In the genomic region with DNA sequence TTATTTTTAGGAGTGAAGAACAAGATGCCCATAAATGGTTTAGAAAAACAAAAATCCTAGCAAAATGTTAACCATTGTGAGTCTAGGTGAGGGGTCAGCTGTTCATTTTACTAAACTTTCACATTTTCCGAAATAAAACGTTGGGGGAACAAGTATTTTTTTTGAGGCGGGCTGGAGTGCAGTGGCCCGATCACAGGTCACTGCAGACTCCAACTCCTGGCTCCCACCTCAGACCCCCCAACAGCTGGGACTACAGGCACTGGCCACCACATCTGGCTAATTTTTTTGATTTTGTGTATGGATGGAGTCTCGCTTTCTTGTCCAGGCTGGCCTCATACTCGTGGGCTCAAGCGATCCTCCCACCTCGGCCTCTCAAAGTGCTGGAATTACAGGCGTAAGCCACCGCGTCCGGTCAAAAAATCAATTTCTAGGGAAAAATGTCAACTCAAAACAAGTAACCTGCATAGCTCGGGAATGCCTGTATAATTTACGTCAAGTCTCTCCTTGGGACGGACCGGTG, we compare ENCODE assay signal across 8 cellular contexts. TPM values are rescaled to one million over a fixed set of nuclear protein-coding genes. Genes with fewer than 3 reads are reported as not detected.
DNase-seq lines count a peak whose midpoint lies in the region; ATAC-seq, FAIRE-seq and TF ChIP-seq lines count a peak whose summit lies in the region.

No MANE protein-coding gene starts in this region.

- no peak for FAIRE-seq in A549 (lab: Jason Lieb, UNC)

- H3K4me1 ChIP-seq in A549: peaks cover 11% of the 10 kb centered on the region

- no peak for DNase-seq in A549 (ENCODE audit: low read depth in 1 of 2, low spot score in 1 of 2)
- no peak for DNase-seq in activated B cell treated with CpG ODN at 0.5 μM for 24 hours
- DNase-seq in substantia nigra (lab: John Stamatoyannopoulos, UW): peak in 1 of 49 donors; percentile 4
- no peak for DNase-seq in retina
- no peak for DNase-seq in Kasumi-1 (lab: John Stamatoyannopoulos, UW)

- intact Hi-C loops in activated B cell treated with CpG ODN at 0.5 μM for 24 hours (cut with micrococcal nuclease): loop anchor here (5.0 kb wide), 1 partner anchor 168 kb away; no protein-coding TSS in a partner anchor

- TF ChIP-seq POLR2A in A549 (IDR thresholded peaks at IDR 0.05; ENCODE audit: low read length): no peak; the same call in 1 of the 2 replicates

- peak overlapping the region; percentile 99 for H3K27ac Mint-ChIP-seq in activated B cell treated with CpG ODN at 0.5 μM for 24 hours

- 4% methylated on average over 16 of the region's 16 CpGs for WGBS in A549 (ENCODE audit: missing lambda C conversion rate)

- TF ChIP-seq RAD21 in A549 (conservative IDR thresholded peaks at IDR 0.05 in 1 of 2, IDR thresholded peaks at IDR 0.05 in 1 of 2): no peak

- H3K9me3 Mint-ChIP-seq in activated B cell treated with CpG ODN at 0.5 μM for 24 hours: no peaks in the 10 kb centered on the region

- H3K4me1 Mint-ChIP-seq in activated B cell treated with CpG ODN at 0.5 μM for 24 hours: peaks cover 17% of the 10 kb centered on the region

- H3K27me3 Mint-ChIP-seq in activated B cell treated with CpG ODN at 0.5 μM for 24 hours: no peaks in the 10 kb centered on the region

- CTCF ChIA-PET in A549 (lab: Yijun Ruan, JAX): no interaction called here
- CTCF ChIA-PET in activated B cell treated with CpG ODN at 0.5 μM for 24 hours (lab: Charles Lee): no interaction called here

- TF ChIP-seq EP300 in A549 (IDR thresholded peaks at IDR 0.05): no peak

- peak overlapping the region; percentile 84 for H3K4me2 ChIP-seq in A549

- no peak for TF ChIP-seq CTCF in A549 (IDR thresholded peaks at IDR 0.05)
- no peak for TF ChIP-seq CTCF in activated B cell treated with CpG ODN at 0.5 μM for 24 hours (IDR thresholded peaks at IDR 0.05)

- H3K36me3 Mint-ChIP-seq in activated B cell treated with CpG ODN at 0.5 μM for 24 hours (ENCODE audit: low read depth): peaks cover 23% of the 10 kb centered on the region

- peak overlapping the region; percentile 96 for H3K4me3 ChIP-seq in A549
- peak overlapping the region; percentile 57 for H3K4me3 ChIP-seq in iPS-11a (ENCODE audit: low read depth, low read length)

- H3K27ac ChIP-seq in A549 (peak overlapping the region; percentile 94 to 97), substantia nigra (ENCODE audit: low read depth, low read length, poor library complexity, severe bottlenecking) (peak overlapping the region; percentile 68)

- H3K9me3 ChIP-seq in A549: no peaks in the 10 kb centered on the region

- peak overlapping the region; percentile 99 for H3K4me3 Mint-ChIP-seq in activated B cell treated with CpG ODN at 0.5 μM for 24 hours

- ATAC-seq in A549: no peak
- ATAC-seq in GM21717 (IDR thresholded peaks at IDR 0.05; ENCODE audit: unreplicated experiment): peak; percentile 4
- no peak for ATAC-seq in activated B cell treated with CpG ODN at 0.5 μM for 24 hours (ENCODE audit: low read depth)
- ATAC-seq in GM18870 (IDR thresholded peaks at IDR 0.05; ENCODE audit: unreplicated experiment): no peak

- POLR2A ChIA-PET in A549 (lab: Yijun Ruan, JAX): interaction anchor here (0.5 to 2.1 kb wide), 15 partner anchors 9 to 1198 kb away, joined by 3 to 47 read pairs (median 4); a partner anchor contains a TSS
- POLR2A ChIA-PET in activated B cell treated with CpG ODN at 0.5 μM for 24 hours (lab: Charles Lee): interaction anchor here (0.6 to 2.6 kb wide), 19 partner anchors 8 to 1232 kb away, joined by 3 to 79 read pairs (median 7); a partner anchor contains a TSS

TF ChIP-seq in A549, 52 proteins besides CTCF, POLR2A, EP300 and RAD21 (continues in another document):
- TF ChIP-seq, protein P1, sequence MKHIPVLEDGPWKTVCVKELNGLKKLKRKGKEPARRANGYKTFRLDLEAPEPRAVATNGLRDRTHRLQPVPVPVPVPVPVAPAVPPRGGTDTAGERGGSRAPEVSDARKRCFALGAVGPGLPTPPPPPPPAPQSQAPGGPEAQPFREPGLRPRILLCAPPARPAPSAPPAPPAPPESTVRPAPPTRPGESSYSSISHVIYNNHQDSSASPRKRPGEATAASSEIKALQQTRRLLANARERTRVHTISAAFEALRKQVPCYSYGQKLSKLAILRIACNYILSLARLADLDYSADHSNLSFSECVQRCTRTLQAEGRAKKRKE (CRISPR knock-in tag; IDR thresholded peaks at IDR 0.05; ENCODE audit: low read depth): no peak
- TF ChIP-seq EHF (CRISPR knock-in tag; IDR thresholded peaks at IDR 0.05) (peak; percentile 72; the same call in 1 of the 2 replicates), HOXB5 (CRISPR knock-in tag; IDR thresholded peaks at IDR 0.05) (no peak), ZC3H11A (IDR thresholded peaks at IDR 0.05) (no peak), MAFK (IDR thresholded peaks at IDR 0.05; ENCODE audit: partially characterized antibody) (no peak), RARB (CRISPR knock-in tag; IDR thresholded peaks at IDR 0.05) (no peak), KDM1A (IDR thresholded peaks at IDR 0.05; ENCODE audit: low read depth) (no peak), FOSL2 (IDR thresholded peaks at IDR 0.05) (no peak), FOSL2 (CRISPR knock-in tag; IDR thresholded peaks at IDR 0.05) (no peak), SMC3 (IDR thresholded peaks at IDR 0.05) (no peak), RFX5 (IDR thresholded peaks at IDR 0.05) (no peak), HDAC2 (IDR thresholded peaks at IDR 0.05) (no peak), CHD4 (IDR thresholded peaks at IDR 0.05; ENCODE audit: borderline replicate concordance) (no peak), TFCP2L1 (CRISPR knock-in tag; IDR thresholded peaks at IDR 0.05) (no peak), NFE2L2 (conservative IDR thresholded peaks at IDR 0.05; ENCODE audit: low read length) (no peak), PHF8 (IDR thresholded peaks at IDR 0.05; ENCODE audit: borderline replicate concordance, low read depth) (peak; percentile 87; the same call in 1 of the 2 replicates), KDM5A (IDR thresholded peaks at IDR 0.05) (no peak), JUNB (IDR thresholded peaks at IDR 0.05) (no peak), RCOR1 (IDR thresholded peaks at IDR 0.05; ENCODE audit: low read depth, low read length) (no peak)
- TF ChIP-seq, protein P2, sequence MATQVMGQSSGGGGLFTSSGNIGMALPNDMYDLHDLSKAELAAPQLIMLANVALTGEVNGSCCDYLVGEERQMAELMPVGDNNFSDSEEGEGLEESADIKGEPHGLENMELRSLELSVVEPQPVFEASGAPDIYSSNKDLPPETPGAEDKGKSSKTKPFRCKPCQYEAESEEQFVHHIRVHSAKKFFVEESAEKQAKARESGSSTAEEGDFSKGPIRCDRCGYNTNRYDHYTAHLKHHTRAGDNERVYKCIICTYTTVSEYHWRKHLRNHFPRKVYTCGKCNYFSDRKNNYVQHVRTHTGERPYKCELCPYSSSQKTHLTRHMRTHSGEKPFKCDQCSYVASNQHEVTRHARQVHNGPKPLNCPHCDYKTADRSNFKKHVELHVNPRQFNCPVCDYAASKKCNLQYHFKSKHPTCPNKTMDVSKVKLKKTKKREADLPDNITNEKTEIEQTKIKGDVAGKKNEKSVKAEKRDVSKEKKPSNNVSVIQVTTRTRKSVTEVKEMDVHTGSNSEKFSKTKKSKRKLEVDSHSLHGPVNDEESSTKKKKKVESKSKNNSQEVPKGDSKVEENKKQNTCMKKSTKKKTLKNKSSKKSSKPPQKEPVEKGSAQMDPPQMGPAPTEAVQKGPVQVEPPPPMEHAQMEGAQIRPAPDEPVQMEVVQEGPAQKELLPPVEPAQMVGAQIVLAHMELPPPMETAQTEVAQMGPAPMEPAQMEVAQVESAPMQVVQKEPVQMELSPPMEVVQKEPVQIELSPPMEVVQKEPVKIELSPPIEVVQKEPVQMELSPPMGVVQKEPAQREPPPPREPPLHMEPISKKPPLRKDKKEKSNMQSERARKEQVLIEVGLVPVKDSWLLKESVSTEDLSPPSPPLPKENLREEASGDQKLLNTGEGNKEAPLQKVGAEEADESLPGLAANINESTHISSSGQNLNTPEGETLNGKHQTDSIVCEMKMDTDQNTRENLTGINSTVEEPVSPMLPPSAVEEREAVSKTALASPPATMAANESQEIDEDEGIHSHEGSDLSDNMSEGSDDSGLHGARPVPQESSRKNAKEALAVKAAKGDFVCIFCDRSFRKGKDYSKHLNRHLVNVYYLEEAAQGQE (IDR thresholded peaks at IDR 0.05): no peak
- TF ChIP-seq, protein P3, sequence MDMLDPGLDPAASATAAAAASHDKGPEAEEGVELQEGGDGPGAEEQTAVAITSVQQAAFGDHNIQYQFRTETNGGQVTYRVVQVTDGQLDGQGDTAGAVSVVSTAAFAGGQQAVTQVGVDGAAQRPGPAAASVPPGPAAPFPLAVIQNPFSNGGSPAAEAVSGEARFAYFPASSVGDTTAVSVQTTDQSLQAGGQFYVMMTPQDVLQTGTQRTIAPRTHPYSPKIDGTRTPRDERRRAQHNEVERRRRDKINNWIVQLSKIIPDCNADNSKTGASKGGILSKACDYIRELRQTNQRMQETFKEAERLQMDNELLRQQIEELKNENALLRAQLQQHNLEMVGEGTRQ (IDR thresholded peaks at IDR 0.05): no peak
- TF ChIP-seq, protein P4, sequence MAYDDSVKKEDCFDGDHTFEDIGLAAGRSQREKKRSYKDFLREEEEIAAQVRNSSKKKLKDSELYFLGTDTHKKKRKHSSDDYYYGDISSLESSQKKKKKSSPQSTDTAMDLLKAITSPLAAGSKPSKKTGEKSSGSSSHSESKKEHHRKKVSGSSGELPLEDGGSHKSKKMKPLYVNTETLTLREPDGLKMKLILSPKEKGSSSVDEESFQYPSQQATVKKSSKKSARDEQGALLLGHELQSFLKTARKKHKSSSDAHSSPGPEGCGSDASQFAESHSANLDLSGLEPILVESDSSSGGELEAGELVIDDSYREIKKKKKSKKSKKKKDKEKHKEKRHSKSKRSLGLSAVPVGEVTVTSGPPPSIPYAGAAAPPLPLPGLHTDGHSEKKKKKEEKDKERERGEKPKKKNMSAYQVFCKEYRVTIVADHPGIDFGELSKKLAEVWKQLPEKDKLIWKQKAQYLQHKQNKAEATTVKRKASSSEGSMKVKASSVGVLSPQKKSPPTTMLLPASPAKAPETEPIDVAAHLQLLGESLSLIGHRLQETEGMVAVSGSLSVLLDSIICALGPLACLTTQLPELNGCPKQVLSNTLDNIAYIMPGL (CRISPR knock-in tag; IDR thresholded peaks at IDR 0.05; ENCODE audit: borderline replicate concordance): no peak
- TF ChIP-seq, protein P5, sequence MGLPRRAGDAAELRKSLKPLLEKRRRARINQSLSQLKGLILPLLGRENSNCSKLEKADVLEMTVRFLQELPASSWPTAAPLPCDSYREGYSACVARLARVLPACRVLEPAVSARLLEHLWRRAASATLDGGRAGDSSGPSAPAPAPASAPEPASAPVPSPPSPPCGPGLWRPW (IDR thresholded peaks at IDR 0.05): no peak

RNA-seq across cellular contexts. Expression of a gene that starts 0.7 kb away (rescaled TPM):
- polyA plus RNA-seq in A549 (2011; rRNA removed) (29.7 and 31.3 TPM in 2 replicates), A549 (2017; fragmentation: RNase III; extraction: RNeasy Plus Mini Kit Qiagen cat#74134 plus additional on column Dnase treatment) (20.9 to 21.2 TPM (median 21.1 TPM) in 3 replicates)
- 9.5 and 10.6 TPM in 2 replicates for polyA plus RNA-seq in A549 (2012; cell fraction: cytosol; rRNA removed)
- polyA plus RNA-seq in A549 (2012; cell fraction: nucleus; rRNA removed): 8.7 and 10.1 TPM in 2 replicates
- polyA minus RNA-seq in A549 (2011; rRNA and poly(A)+ RNA removed): 32.9 and 51.0 TPM in 2 replicates
- 64.0 and 70.0 TPM in 2 replicates for total RNA-seq in activated B cell treated with CpG ODN at 0.5 μM for 24 hours
